In genomic region chr18:80210312-80211083, GRCh38 we compare ENCODE assay signal across 2 cellular contexts.
TF ChIP-seq lines count a peak whose summit lies in the region.

No MANE protein-coding gene starts in this region.

TF ChIP-seq in GM23338, 12 proteins besides CTCF, POLR2A, EP300 and RAD21 (continued from another document):
- TF ChIP-seq REST (IDR thresholded peaks at IDR 0.05; ENCODE audit: unreplicated experiment), result no peak
- TF ChIP-seq ZNF462 (CRISPR knock-in tag; IDR thresholded peaks at IDR 0.05), result no peak
- TF ChIP-seq JUNB (IDR thresholded peaks at IDR 0.05; ENCODE audit: unreplicated experiment), result no peak

TF ChIP-seq in IMR-90, 13 proteins besides CTCF, POLR2A, EP300 and RAD21 (continued from another document):
- no peak for TF ChIP-seq CEBPB (IDR thresholded peaks at IDR 0.05; ENCODE audit: low read depth, low read length)
- TF ChIP-seq MAFK (IDR thresholded peaks at IDR 0.05; ENCODE audit: low read depth, low read length), result no peak
- TF ChIP-seq RFX5 (IDR thresholded peaks at IDR 0.05; ENCODE audit: low read depth, low read length), result no peak
- TF ChIP-seq CHD1 (IDR thresholded peaks at IDR 0.05; ENCODE audit: low read depth, low read length), result no peak
- TF ChIP-seq FOS (IDR thresholded peaks at IDR 0.05; ENCODE audit: low read depth, low read length), result no peak
